ENCODE assay signal across 19 cellular contexts in genomic region chr11:69062169-69062855, GRCh38. TPM values are rescaled to one million over a fixed set of nuclear protein-coding genes. Genes with fewer than 3 reads are reported as not detected.
A peak's percentile ranks its signal among the peaks of the same experiment; 100 is the strongest.
DNase-seq lines count a peak whose midpoint lies in the region; ATAC-seq lines count a peak whose summit lies in the region.
"Had no signal": no experiment of that assay in that cellular context is flagged by ENCODE, and none has a peak within 500 bp of the region (broad histone marks: within the 10 kb centered on the region; RNA-seq: fewer than 3 reads in every experiment).

No MANE protein-coding gene starts in this region.

- H3K27me3 Mint-ChIP-seq in activated CD4-positive, alpha-beta T cell treated with anti-CD3 and anti-CD28 coated beads, Interleukin-2, amount 10 ng/mL, durations not matched to agents 24 days and 14 days, result no peaks in the 10 kb centered on the region
- no peaks in the 10 kb centered on the region for H3K27me3 Mint-ChIP-seq in memory B cell
- no peaks in the 10 kb centered on the region for H3K27me3 Mint-ChIP-seq in stimulated activated memory B cell treated with anti-CD40 and anti-IgM and Interleukin-4, amounts not matched to agents 10 μg/mL and 1 μg/mL and 100 μg/mL, for 72 hours
- H3K27me3 Mint-ChIP-seq: B cell had no signal

- H3K9me3 Mint-ChIP-seq in activated CD4-positive, alpha-beta T cell treated with anti-CD3 and anti-CD28 coated beads, Interleukin-2, amount 10 ng/mL, durations not matched to agents 24 days and 14 days, result no peaks in the 10 kb centered on the region
- no peaks in the 10 kb centered on the region for H3K9me3 Mint-ChIP-seq in memory B cell
- no peaks in the 10 kb centered on the region for H3K9me3 Mint-ChIP-seq in stimulated activated memory B cell treated with anti-CD40 and anti-IgM and Interleukin-4, amounts not matched to agents 10 μg/mL and 1 μg/mL and 100 μg/mL, for 72 hours
- H3K9me3 Mint-ChIP-seq: CD8-positive, alpha-beta T cell had no signal

- no peak for DNase-seq in activated CD4-positive, alpha-beta T cell treated with anti-CD3 and anti-CD28 coated beads, Interleukin-2, amount 10 ng/mL, durations not matched to agents 24 days and 14 days
- DNase-seq in activated CD4-positive, alpha-beta T cell treated with anti-CD3 and anti-CD28 coated beads, Interleukin-2, amount 50 U/mL, for 4 hours, result no peak
- DNase-seq in 8988T, result peak; percentile 34
- no peak for DNase-seq in memory B cell (ENCODE audit: low spot score in 2 of 2)
- DNase-seq: Calu3, DMS53, DND-41, EL, GM23248 had no signal

- H3K4me1 Mint-ChIP-seq in activated CD4-positive, alpha-beta T cell treated with anti-CD3 and anti-CD28 coated beads, Interleukin-2, amount 10 ng/mL, durations not matched to agents 24 days and 14 days, result peaks cover 2% of the 10 kb centered on the region
- peaks cover 4% of the 10 kb centered on the region for H3K4me1 Mint-ChIP-seq in memory B cell
- H3K4me1 Mint-ChIP-seq in stimulated activated memory B cell treated with anti-CD40 and anti-IgM and Interleukin-4, amounts not matched to agents 10 μg/mL and 1 μg/mL and 100 μg/mL, for 72 hours, result peaks cover 26% of the 10 kb centered on the region

- no peak overlapping the region for H3K4me3 Mint-ChIP-seq in activated CD4-positive, alpha-beta T cell treated with anti-CD3 and anti-CD28 coated beads, Interleukin-2, amount 10 ng/mL, durations not matched to agents 24 days and 14 days
- H3K4me3 Mint-ChIP-seq in memory B cell, result no peak overlapping the region
- H3K4me3 Mint-ChIP-seq in stimulated activated memory B cell treated with anti-CD40 and anti-IgM and Interleukin-4, amounts not matched to agents 10 μg/mL and 1 μg/mL and 100 μg/mL, for 72 hours, result no peak overlapping the region
- H3K4me3 Mint-ChIP-seq: B cell; CD8-positive, alpha-beta T cell had no signal

- H3K27ac Mint-ChIP-seq in activated CD4-positive, alpha-beta T cell treated with anti-CD3 and anti-CD28 coated beads, Interleukin-2, amount 10 ng/mL, durations not matched to agents 24 days and 14 days, result peak overlapping the region; percentile 20
- peak overlapping the region; percentile 17 for H3K27ac Mint-ChIP-seq in memory B cell
- peak overlapping the region; percentile 9 for H3K27ac Mint-ChIP-seq in stimulated activated memory B cell treated with anti-CD40 and anti-IgM and Interleukin-4, amounts not matched to agents 10 μg/mL and 1 μg/mL and 100 μg/mL, for 72 hours
- H3K27ac Mint-ChIP-seq: B cell; CD8-positive, alpha-beta T cell had no signal

- ATAC-seq in memory B cell (ENCODE audit: low read depth) (no peak), GM18870 (IDR thresholded peaks at IDR 0.05; ENCODE audit: unreplicated experiment) (no peak), GM19351 (IDR thresholded peaks at IDR 0.05; ENCODE audit: unreplicated experiment) (no peak), esophagus mucosa (no peak)
- peak; percentile 9 for ATAC-seq in stimulated activated memory B cell treated with anti-CD40 and anti-IgM and Interleukin-4, amounts not matched to agents 10 μg/mL and 1 μg/mL and 100 μg/mL, for 72 hours
- ATAC-seq: CD8-positive, alpha-beta T cell; GM12878; HepG2 had no signal

- H3K36me3 Mint-ChIP-seq in activated CD4-positive, alpha-beta T cell treated with anti-CD3 and anti-CD28 coated beads, Interleukin-2, amount 10 ng/mL, durations not matched to agents 24 days and 14 days (ENCODE audit: low read depth), result no peaks in the 10 kb centered on the region
- peaks cover 3% of the 10 kb centered on the region for H3K36me3 Mint-ChIP-seq in memory B cell
- peaks cover 58% of the 10 kb centered on the region for H3K36me3 Mint-ChIP-seq in stimulated activated memory B cell treated with anti-CD40 and anti-IgM and Interleukin-4, amounts not matched to agents 10 μg/mL and 1 μg/mL and 100 μg/mL, for 72 hours

- intact Hi-C loops in activated CD4-positive, alpha-beta T cell treated with anti-CD3 and anti-CD28 coated beads, Interleukin-2, amount 10 ng/mL, durations not matched to agents 24 days and 14 days (cut with micrococcal nuclease), result no loop called here

RNA-seq across cellular contexts. Expression of gene TPCN2, which starts 13.6 kb away (rescaled TPM):
- 15.7 and 16.8 TPM in 2 replicates for total RNA-seq in activated CD4-positive, alpha-beta T cell treated with anti-CD3 and anti-CD28 coated beads, Interleukin-2, amount 10 ng/mL, durations not matched to agents 24 days and 14 days
- total RNA-seq in esophagus mucosa, result 6.6 TPM

RNA-seq across cellular contexts. Expression of gene MRGPRF, which starts 49.3 kb away (rescaled TPM):
- not detected in 2 replicates for total RNA-seq in activated CD4-positive, alpha-beta T cell treated with anti-CD3 and anti-CD28 coated beads, Interleukin-2, amount 10 ng/mL, durations not matched to agents 24 days and 14 days
- 1.7 TPM for total RNA-seq in esophagus mucosa
- total RNA-seq: B cell; CD8-positive, alpha-beta T cell; G401; GM12878; H4; HepG2 had no signal
